Comparison of ENCODE assay signal across 9 cellular contexts in genomic region chr14:31286456-31287293, GRCh38.
DNase-seq lines count a peak whose midpoint lies in the region; ATAC-seq and TF ChIP-seq lines count a peak whose summit lies in the region.
"Had no signal": no experiment of that assay in that cellular context is flagged by ENCODE, and none has a peak within 500 bp of the region (broad histone marks: within the 10 kb centered on the region; RNA-seq: fewer than 3 reads in every experiment).

No MANE protein-coding gene starts in this region.

- no peaks in the 10 kb centered on the region for H3K36me3 Mint-ChIP-seq in CD4-positive, alpha-beta T cell (ENCODE audit: low read depth)

- H2BK120ac ChIP-seq in mesendoderm (ENCODE audit: low read depth, low read length) = no peak overlapping the region

- H3K4me3 Mint-ChIP-seq in CD4-positive, alpha-beta T cell = no peak overlapping the region
- H3K4me3 Mint-ChIP-seq: memory B cell had no signal

- H3K9ac ChIP-seq in mesendoderm (ENCODE audit: low read length) = no peak overlapping the region

- TF ChIP-seq CTCF in CD4-positive, alpha-beta T cell (IDR thresholded peaks at IDR 0.05) = peak; percentile 16
- peak; percentile 30 for TF ChIP-seq CTCF in astrocyte of the spinal cord (IDR thresholded peaks at IDR 0.05; ENCODE audit: low read depth, low read length)

- no peaks in the 10 kb centered on the region for H3K27me3 Mint-ChIP-seq in CD4-positive, alpha-beta T cell
- H3K27me3 Mint-ChIP-seq: memory B cell had no signal

- POLR2A ChIA-PET in CD4-positive, alpha-beta T cell (lab: Charles Lee) = interaction anchor here (0.6 kb wide), 1 partner anchor 52 kb away, joined by 4 read pairs; no protein-coding TSS in a partner anchor

- no peaks in the 10 kb centered on the region for H3K36me3 ChIP-seq in mesendoderm (ENCODE audit: control insufficient read depth, insufficient read depth, low read length)

- intact Hi-C loops in CD4-positive, alpha-beta T cell (cut with DNase I, micrococcal nuclease) = no loop called here

- no peak overlapping the region for H3K4ac ChIP-seq in mesendoderm (ENCODE audit: low read depth, low read length)

- H3K27ac ChIP-seq in CD4-positive, alpha-beta T cell (ENCODE audit: low read depth, low read length) = no peak overlapping the region
- H3K27ac ChIP-seq in mesendoderm (ENCODE audit: low read depth, low read length) (no peak overlapping the region), caudate nucleus (ENCODE audit: low read depth, low read length) (no peak overlapping the region)

- no peak overlapping the region for H2BK5ac ChIP-seq in mesendoderm (ENCODE audit: low read length)

- H3K4me1 ChIP-seq in mesendoderm (ENCODE audit: control insufficient read depth, low read depth, low read length) = no peaks in the 10 kb centered on the region

- H3K18ac ChIP-seq in mesendoderm (ENCODE audit: low read length) = no peak overlapping the region

- H2BK15ac ChIP-seq in mesendoderm (replicated peaks; ENCODE audit: low read depth) = no peak overlapping the region

- ATAC-seq in CD4-positive, alpha-beta T cell (ENCODE audit: poor library complexity) = no peak
- peak; percentile 56 for ATAC-seq in HG02885 (IDR thresholded peaks at IDR 0.05; ENCODE audit: poor library complexity, unreplicated experiment)

- no peak overlapping the region for H4K5ac ChIP-seq in mesendoderm (ENCODE audit: low read length)

- CTCF ChIA-PET in CD4-positive, alpha-beta T cell (lab: Charles Lee) = interaction anchor here (1.5 kb wide), 1 partner anchor 17 kb away, joined by 3 read pairs; no protein-coding TSS in a partner anchor

- H4K8ac ChIP-seq in mesendoderm (ENCODE audit: low read depth, low read length) = no peak overlapping the region

- peak in 2 of 10 experiments; percentile 4 to 34 for DNase-seq in CD4-positive, alpha-beta T cell
- DNase-seq in astrocyte of the spinal cord (ENCODE audit: low read depth, low spot score) (no peak), mesendoderm (peak; percentile 65), AG20443 (ENCODE audit: low spot score) (no peak), NCI-H345 treated with DMSO at 0.1 percent for 48 hours (lab: John Stamatoyannopoulos, UW; ENCODE audit: unreplicated experiment) (no peak), NCI-H1436 (lab: John Stamatoyannopoulos, UW) (no peak), caudate nucleus (lab: John Stamatoyannopoulos, UW) (no peak)

- H3K27me3 ChIP-seq in CD4-positive, alpha-beta T cell (ENCODE audit: control insufficient read depth, insufficient read depth, low read length) = no peaks in the 10 kb centered on the region
- no peaks in the 10 kb centered on the region for H3K27me3 ChIP-seq in mesendoderm (ENCODE audit: insufficient read depth, low read length, poor library complexity)

- no peak overlapping the region for H2AK5ac ChIP-seq in mesendoderm (ENCODE audit: low read length)

- no peak overlapping the region for H3K23ac ChIP-seq in mesendoderm (ENCODE audit: low read length)

- H3K79me1 ChIP-seq in mesendoderm (ENCODE audit: low read length) = no peaks in the 10 kb centered on the region

- no peaks in the 10 kb centered on the region for H3K4me1 Mint-ChIP-seq in CD4-positive, alpha-beta T cell (ENCODE audit: low read depth)

- H3K27ac Mint-ChIP-seq in CD4-positive, alpha-beta T cell = no peak overlapping the region
- H3K27ac Mint-ChIP-seq: memory B cell had no signal

- no peak overlapping the region for H3K56ac ChIP-seq in mesendoderm (ENCODE audit: low read length)

- in situ Hi-C loops in astrocyte of the spinal cord (cut with HindIII; ENCODE audit: low sequenced_read_pairs) = no loop called here

- no peak overlapping the region for H3K4me3 ChIP-seq in astrocyte of the spinal cord (ENCODE audit: low read depth, low read length)
- H3K4me3 ChIP-seq in mesendoderm (ENCODE audit: low read length) = no peak overlapping the region

- no CpG with 5 or more reads among the region's 12 CpGs for WGBS in mesendoderm (ENCODE audit: extremely low coverage, insufficient coverage, low lambda C conversion rate)

- H3K79me2 ChIP-seq in mesendoderm (ENCODE audit: control insufficient read depth, insufficient read depth, low read length) = no peaks in the 10 kb centered on the region

- H3K4me2 ChIP-seq in mesendoderm (ENCODE audit: low read length) = no peak overlapping the region

- no peaks in the 10 kb centered on the region for H3K9me3 Mint-ChIP-seq in CD4-positive, alpha-beta T cell

- no peaks in the 10 kb centered on the region for H3K9me3 ChIP-seq in CD4-positive, alpha-beta T cell (ENCODE audit: control insufficient read depth, low read length)
